In the genomic region with DNA sequence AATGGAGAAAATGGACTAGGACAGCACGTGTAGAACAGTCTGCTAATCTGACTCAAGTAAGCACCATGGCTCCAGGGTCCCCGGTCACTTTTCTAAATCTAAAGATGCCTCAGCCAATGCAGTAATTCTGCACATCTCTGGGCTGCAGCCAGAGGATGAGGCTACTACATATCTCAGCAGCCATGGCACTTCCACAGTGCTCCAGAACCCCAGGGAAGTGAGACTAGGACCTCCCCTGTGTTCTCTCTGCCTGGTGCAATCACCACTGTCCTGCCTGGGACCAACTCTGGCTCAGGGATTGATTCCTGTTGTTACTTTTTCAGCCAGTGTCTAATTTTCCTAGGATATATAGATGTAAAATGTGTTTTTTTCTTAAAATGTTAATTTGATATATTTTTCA, we compare ENCODE assay signal across 17 cellular contexts.
DNase-seq lines count a peak whose midpoint lies in the region; ATAC-seq, FAIRE-seq and TF ChIP-seq lines count a peak whose summit lies in the region.
"Had no signal": no experiment of that assay in that cellular context is flagged by ENCODE, and none has a peak within 500 bp of the region (broad histone marks: within the 10 kb centered on the region; RNA-seq: fewer than 3 reads in every experiment).

No MANE protein-coding gene starts in this region.

- DNase-seq in T-helper 1 cell = no peak
- peak in 2 of 4 experiments; percentile 32 to 43 for DNase-seq in K562 (ENCODE audit: extremely low read depth in 1 of 4, low spot score in 3 of 4)
- DNase-seq in spleen = no peak
- no peak for DNase-seq in central memory CD4-positive, alpha-beta T cell
- DNase-seq: DND-41, GDM1, MM.1S, NCI-H1105, NCI-H1694, NCI-H526 treated with DMSO at 0.1 percent for 48 hours had no signal

- TF ChIP-seq EP300 in K562 (IDR thresholded peaks at IDR 0.05; ENCODE audit: low read length) = no peak

- no peak overlapping the region for H2AFZ ChIP-seq in OCI-LY1 (ENCODE audit: low read length)
- peak overlapping the region; percentile 1 for H2AFZ ChIP-seq in K562 (ENCODE audit: low read depth, low read length)

- no peaks in the 10 kb centered on the region for H3K36me3 Mint-ChIP-seq in T-helper 1 cell treated with Interleukin-12 subunit alpha and Interleukin-12 subunit beta and Interleukin-4 antibody, amounts not matched to agents 30 μg/mL and 1 μg/mL, for 36 hours (ENCODE audit: low read depth)

- no peak for FAIRE-seq in K562 (lab: Jason Lieb, UNC)
- FAIRE-seq: H1 had no signal

- ATAC-seq in K562 = no peak
- ATAC-seq in HG03108 (IDR thresholded peaks at IDR 0.05; ENCODE audit: unreplicated experiment) = no peak
- no peak for ATAC-seq in HG03342 (IDR thresholded peaks at IDR 0.05; ENCODE audit: unreplicated experiment)

- no TSS peak for BruUV-seq in K562 (replicated peaks; lab: Mats Ljungman, UMichigan)

- peak overlapping the region; percentile 45 for H3K27ac ChIP-seq in OCI-LY1 (ENCODE audit: low read depth, low read length, poor library complexity, severe bottlenecking)
- H3K27ac ChIP-seq in K562 (ENCODE audit: extremely low read depth, low read depth, low read length) = no peak overlapping the region
- H3K27ac ChIP-seq in spleen = peak overlapping the region in 5 of 8 donors; percentile 63 to 85 (median 69)
- H3K27ac ChIP-seq: 22Rv1, C4-2B had no signal

- H3K4me1 ChIP-seq in OCI-LY1 (ENCODE audit: insufficient read depth, low read length, severe bottlenecking) = peaks cover 22% of the 10 kb centered on the region
- peaks cover 13 to 36% of the 10 kb centered on the region in 2 experiments; a peak in 4 of 5 replicates for H3K4me1 ChIP-seq in K562 (replicated peaks in 1 of 2; ENCODE audit: control insufficient read depth in 2 of 2, insufficient read depth in 2 of 2, low read length in 2 of 2)
- H3K4me1 ChIP-seq in spleen = peaks cover 0 to 44% (median 18%) of the 10 kb centered on the region in 6 donors

- H3K27me3 ChIP-seq in OCI-LY1 (ENCODE audit: insufficient read depth, low read length) = no peaks in the 10 kb centered on the region
- H3K27me3 ChIP-seq in K562 (ENCODE audit: control insufficient read depth in 2 of 2, insufficient read depth in 2 of 2, low read length in 2 of 2) = no peaks in the 10 kb centered on the region
- peaks cover 0 to 16% (median 0%) of the 10 kb centered on the region in 7 donors for H3K27me3 ChIP-seq in spleen (replicated peaks in 1 of 7)

- H3K36me3 ChIP-seq in OCI-LY1 (ENCODE audit: insufficient read depth, low read length) = no peaks in the 10 kb centered on the region
- no peaks in the 10 kb centered on the region for H3K36me3 ChIP-seq in K562 (ENCODE audit: control insufficient read depth, insufficient read depth, low read length)
- H3K36me3 ChIP-seq in spleen = no peaks in the 10 kb centered on the region

- no peak for TF ChIP-seq POLR2A in K562 (conservative IDR thresholded peaks at IDR 0.05)
- no peak for TF ChIP-seq POLR2A in spleen (IDR thresholded peaks at IDR 0.05)

- H3K4me2 ChIP-seq in OCI-LY1 (ENCODE audit: low read length) (no peak overlapping the region), K562 (ENCODE audit: insufficient read depth, low read length) (peak overlapping the region; percentile 57; the same call in 1 of the 2 replicates)

- no peaks in the 10 kb centered on the region for H3K9me3 Mint-ChIP-seq in T-helper 1 cell treated with Interleukin-12 subunit alpha and Interleukin-12 subunit beta and Interleukin-4 antibody, amounts not matched to agents 30 μg/mL and 1 μg/mL, for 36 hours

- no peaks in the 10 kb centered on the region for H3K9me3 ChIP-seq in OCI-LY1 (ENCODE audit: low read length)
- H3K9me3 ChIP-seq in K562 (replicated peaks; ENCODE audit: control insufficient read depth, insufficient read depth, low read depth, low read length) = no peaks in the 10 kb centered on the region
- H3K9me3 ChIP-seq in spleen = no peaks in the 10 kb centered on the region

- in situ Hi-C loops in K562 (cut with MboI) = loop anchor here (5.0 kb wide), 1 partner anchor 50 kb away; no protein-coding TSS in a partner anchor

- H3K27me3 Mint-ChIP-seq in T-helper 1 cell treated with Interleukin-12 subunit alpha and Interleukin-12 subunit beta and Interleukin-4 antibody, amounts not matched to agents 30 μg/mL and 1 μg/mL, for 36 hours (ENCODE audit: low read depth) = peaks cover 3% of the 10 kb centered on the region

- H3K4me3 Mint-ChIP-seq in T-helper 1 cell treated with Interleukin-12 subunit alpha and Interleukin-12 subunit beta and Interleukin-4 antibody, amounts not matched to agents 30 μg/mL and 1 μg/mL, for 36 hours = no peak overlapping the region

- no peaks in the 10 kb centered on the region for H3K9me1 ChIP-seq in K562 (ENCODE audit: control insufficient read depth, insufficient read depth, low read length)

- H3K27ac Mint-ChIP-seq in T-helper 1 cell treated with Interleukin-12 subunit alpha and Interleukin-12 subunit beta and Interleukin-4 antibody, amounts not matched to agents 30 μg/mL and 1 μg/mL, for 36 hours = peak overlapping the region; percentile 88

- intact Hi-C loops in K562 (cut with micrococcal nuclease) (loop anchor here (2.0 to 5.0 kb wide), 2 partner anchors 40 to 83 kb away; no protein-coding TSS in a partner anchor), spleen (cut with DNase I; ENCODE audit: low total_unique reads) (no loop called here)

- H3K79me2 ChIP-seq in OCI-LY1 (ENCODE audit: insufficient read depth, low read length) (no peaks in the 10 kb centered on the region), K562 (ENCODE audit: control insufficient read depth, insufficient read depth, low read length) (no peaks in the 10 kb centered on the region)

- CTCF ChIA-PET in K562 (lab: Yijun Ruan, JAX; ENCODE audit: low intra/inter-chr PET ratio) = no interaction called here

- peaks cover 18% of the 10 kb centered on the region for H3K4me1 Mint-ChIP-seq in T-helper 1 cell treated with Interleukin-12 subunit alpha and Interleukin-12 subunit beta and Interleukin-4 antibody, amounts not matched to agents 30 μg/mL and 1 μg/mL, for 36 hours (ENCODE audit: low read depth)

- WGBS in K562 (ENCODE audit: insufficient coverage, low coverage, missing lambda C conversion rate) = 16% methylated on average over 2 of the region's 2 CpGs
- WGBS in spleen, 5 donors = 84 to 88% (median 85%) methylated on average over 2 of the region's 2 CpGs

- no peak for TF ChIP-seq RAD21 in K562 (CRISPR knock-in tag; conservative IDR thresholded peaks at IDR 0.05 in 1 of 2, IDR thresholded peaks at IDR 0.05 in 1 of 2)

- no peak for TF ChIP-seq CTCF in OCI-LY1 (IDR thresholded peaks at IDR 0.05; ENCODE audit: low read length)
- no peak for TF ChIP-seq CTCF in K562 (IDR thresholded peaks at IDR 0.05 in 2 of 3, conservative IDR thresholded peaks at IDR 0.05 in 1 of 3; ENCODE audit: insufficient read depth in 2 of 3, low read depth in 1 of 3, low read length in 3 of 3)
- no peak for TF ChIP-seq CTCF in spleen (IDR thresholded peaks at IDR 0.05 in 8 of 11, conservative IDR thresholded peaks at IDR 0.05 in 3 of 11)

- H3K9me2 ChIP-seq in OCI-LY1 (ENCODE audit: low read depth, low read length) = no peaks in the 10 kb centered on the region

- H3K4me3 ChIP-seq in OCI-LY1 (ENCODE audit: low read depth, low read length, poor library complexity, severe bottlenecking) (no peak overlapping the region), K562 (no peak overlapping the region), spleen (no peak overlapping the region)

- POLR2A ChIA-PET in K562 (lab: Yijun Ruan, JAX) = interaction anchor here (0.6 to 5.1 kb wide), 14 partner anchors 10 to 311 kb away, joined by 3 to 47 read pairs (median 6); no protein-coding TSS in a partner anchor

- H3K9ac ChIP-seq in OCI-LY1 (ENCODE audit: low read length) (no peak overlapping the region), K562 (ENCODE audit: insufficient read depth in 1 of 2, low read depth in 2 of 2, low read length in 2 of 2) (peak overlapping the region in 1 of 2 experiments; percentile 12; a peak in 1 of 4 replicates)

- H4K20me1 ChIP-seq in OCI-LY1 (ENCODE audit: insufficient read depth, low read length) (no peaks in the 10 kb centered on the region), K562 (replicated peaks; ENCODE audit: control insufficient read depth, insufficient read depth, low read length) (no peaks in the 10 kb centered on the region)

- H3F3A ChIP-seq in OCI-LY1 (ENCODE audit: insufficient read depth, low read length) = 0 out of 2 replicates have a peak, but pooled peaks cover 4% of the 10 kb centered on the region
